ENCODE assay signal across 1 cellular context in genomic region chr11:46936138-46937110, GRCh38.
TF ChIP-seq lines count a peak whose summit lies in the region.

TSS of gene CSTPP1 (plus strand) at chr11:46936761. CDS start at chr11:46936806, 45 bp downstream.

TF ChIP-seq in HEK293, 187 proteins besides CTCF, POLR2A, EP300 and RAD21 (continued from another document and continues in another):
- TF ChIP-seq ZNF266 (tag by site-specific recombination; IDR thresholded peaks at IDR 0.05; ENCODE audit: low read depth) (no peak), ZFP37 (tag by site-specific recombination; IDR thresholded peaks at IDR 0.05) (no peak; the same call in 1 of the 2 replicates), BCL11A (tag by site-specific recombination; IDR thresholded peaks at IDR 0.05; ENCODE audit: low read depth) (no peak), KLF17 (tag by site-specific recombination; IDR thresholded peaks at IDR 0.05) (peak; percentile 80; the same call in 1 of the 2 replicates), ZNF155 (tag by site-specific recombination; IDR thresholded peaks at IDR 0.05) (no peak), ZNF670 (tag by site-specific recombination; IDR thresholded peaks at IDR 0.05; ENCODE audit: low read depth) (no peak), ZNF596 (tag by site-specific recombination; IDR thresholded peaks at IDR 0.05) (no peak), AEBP2 (tag by site-specific recombination; IDR thresholded peaks at IDR 0.05; ENCODE audit: borderline replicate concordance) (no peak), ZBTB10 (tag by site-specific recombination; IDR thresholded peaks at IDR 0.05) (no peak), ZNF23 (tag by site-specific recombination; IDR thresholded peaks at IDR 0.05; ENCODE audit: borderline replicate concordance) (no peak), ZNF692 (tag by site-specific recombination; IDR thresholded peaks at IDR 0.05) (peak; percentile 74), MZF1 (tag by site-specific recombination; IDR thresholded peaks at IDR 0.05; ENCODE audit: borderline replicate concordance) (no peak), KLF8 (tag by site-specific recombination; IDR thresholded peaks at IDR 0.05) (peak; percentile 80), ZNF433 (tag by site-specific recombination; IDR thresholded peaks at IDR 0.05; ENCODE audit: low read depth) (no peak), ZNF621 (tag by site-specific recombination; IDR thresholded peaks at IDR 0.05) (no peak), PRDM6 (tag by site-specific recombination; IDR thresholded peaks at IDR 0.05) (no peak), ZNF175 (tag by site-specific recombination; IDR thresholded peaks at IDR 0.05) (no peak), ZNF768 (tag by site-specific recombination; IDR thresholded peaks at IDR 0.05) (no peak), ZNF221 (tag by site-specific recombination; IDR thresholded peaks at IDR 0.05; ENCODE audit: borderline replicate concordance) (no peak), ZNF404 (tag by site-specific recombination; IDR thresholded peaks at IDR 0.05) (no peak), PRDM2 (tag by site-specific recombination; IDR thresholded peaks at IDR 0.05; ENCODE audit: borderline replicate concordance) (no peak), ATF2 (tag by site-specific recombination; IDR thresholded peaks at IDR 0.05; ENCODE audit: low read depth) (no peak), PBX3 (CRISPR knock-in tag; IDR thresholded peaks at IDR 0.05) (no peak), ZNF341 (tag by site-specific recombination; IDR thresholded peaks at IDR 0.05; ENCODE audit: low read depth) (no peak; the same call in 1 of the 2 replicates), ZNF114 (tag by site-specific recombination; IDR thresholded peaks at IDR 0.05) (no peak), ZNF518A (tag by site-specific recombination; conservative IDR thresholded peaks at IDR 0.05; ENCODE audit: low read depth) (peak; percentile 91), ZNF26 (tag by site-specific recombination; IDR thresholded peaks at IDR 0.05) (no peak), ZNF658 (tag by site-specific recombination; IDR thresholded peaks at IDR 0.05) (no peak), WT1 (tag by site-specific recombination; IDR thresholded peaks at IDR 0.05) (peak; percentile 30; the same call in 1 of the 2 replicates), ZNF423 (tag by site-specific recombination; IDR thresholded peaks at IDR 0.05) (no peak)
